ENCODE assay signal across 21 cellular contexts in the genomic region with DNA sequence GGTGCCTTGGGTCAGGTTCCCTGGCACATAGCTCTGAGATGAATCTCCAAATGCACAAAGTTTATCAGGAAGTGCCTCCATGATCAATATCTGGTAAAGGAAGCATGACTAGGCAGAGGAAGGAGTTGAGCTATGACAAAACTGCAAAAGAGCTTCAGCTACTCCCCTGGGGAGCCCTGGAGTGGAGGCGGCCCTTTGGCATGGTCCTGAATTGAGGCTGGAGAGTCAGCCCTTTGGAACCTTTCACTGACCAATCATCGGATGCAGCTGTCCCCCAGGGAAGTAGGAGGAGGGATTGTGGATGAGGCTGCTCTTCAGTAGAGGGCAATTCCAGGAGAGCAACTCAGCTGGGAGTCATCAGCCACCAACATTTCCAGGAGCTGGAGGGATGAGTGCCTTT. TPM values are rescaled to one million over a fixed set of nuclear protein-coding genes. Genes with fewer than 3 reads are reported as not detected.
DNase-seq lines count a peak whose midpoint lies in the region; ATAC-seq and TF ChIP-seq lines count a peak whose summit lies in the region.
"Had no signal": no experiment of that assay in that cellular context is flagged by ENCODE, and none has a peak within 500 bp of the region (broad histone marks: within the 10 kb centered on the region; RNA-seq: fewer than 3 reads in every experiment).

No MANE protein-coding gene starts in this region.

- no peak for TF ChIP-seq CTCF in sigmoid colon (IDR thresholded peaks at IDR 0.05)

- H3K4me1 ChIP-seq in sigmoid colon: no peaks in the 10 kb centered on the region
- H3K4me1 ChIP-seq: esophagus muscularis mucosa, heart left ventricle, left lung had no signal

- intact Hi-C loops in sigmoid colon (cut with DNase I): no loop called here

- peaks cover 0 to 15% (median 0%) of the 10 kb centered on the region in 3 donors for H3K27me3 ChIP-seq in sigmoid colon

- ATAC-seq in GM18519 (IDR thresholded peaks at IDR 0.05; ENCODE audit: low FRiP score, unreplicated experiment) (no peak), HG02798 (IDR thresholded peaks at IDR 0.05; ENCODE audit: poor library complexity, unreplicated experiment) (no peak), HG02981 (IDR thresholded peaks at IDR 0.05; ENCODE audit: unreplicated experiment) (no peak)
- ATAC-seq: activated naive CD4-positive, alpha-beta T cell treated with anti-CD3 and anti-CD28 coated beads, Interleukin-2, amount 50 U/mL, for 72 hours; heart left ventricle; K562; left lung had no signal

- H3K36me3 ChIP-seq in sigmoid colon: no peaks in the 10 kb centered on the region
- H3K36me3 ChIP-seq: esophagus muscularis mucosa, heart left ventricle, left lung had no signal

- H3K4me3 ChIP-seq in skeletal muscle cell (ENCODE audit: low read depth, low read length): no peak overlapping the region
- H3K4me3 ChIP-seq in sigmoid colon: no peak overlapping the region
- H3K4me3 ChIP-seq: esophagus muscularis mucosa, heart left ventricle, K562, left lung had no signal

- no peak for TF ChIP-seq EP300 in sigmoid colon (IDR thresholded peaks at IDR 0.05)

- WGBS in sigmoid colon, 2 donors: 73 to 78% methylated on average over 2 of the region's 2 CpGs

- no peak for TF ChIP-seq POLR2A in sigmoid colon (IDR thresholded peaks at IDR 0.05)

- DNase-seq in EH (ENCODE audit: low read depth): peak; percentile 90
- peak; percentile 73 for DNase-seq in LHCN-M2 (ENCODE audit: low read depth)
- DNase-seq in fibroblast of peridontal ligament (ENCODE audit: extremely low read depth): peak; percentile 69
- peak; percentile 7 for DNase-seq in skeletal muscle cell (ENCODE audit: low read depth)
- DNase-seq in sigmoid colon: no peak
- DNase-seq: activated CD4-positive, CD25-positive, alpha-beta regulatory T cell treated with anti-CD3 and anti-CD28 coated beads, Interleukin-2, amount 50 U/mL, for 72 hours; C1 segment of cervical spinal cord; effector memory CD4-positive, alpha-beta T cell; heart left ventricle; left lung; NCI-H1930; NCI-H510A treated with DMSO at 0.1 percent for 48 hours; RPMI8226; stimulated activated CD4-positive, alpha-beta T cell treated with anti-CD3 and anti-CD28 coated beads, Interleukin-4, amount 100 ng/mL, for 4 hours had no signal

- no peaks in the 10 kb centered on the region for H3K9me3 ChIP-seq in sigmoid colon
- H3K9me3 ChIP-seq: esophagus muscularis mucosa, heart left ventricle, left lung had no signal

- no peak overlapping the region for H3K27ac ChIP-seq in sigmoid colon
- H3K27ac ChIP-seq: esophagus muscularis mucosa, heart left ventricle, HL-60, left lung had no signal

RNA-seq across cellular contexts. Expression of a gene that starts 46.1 kb away (rescaled TPM):
- total RNA-seq in LHCN-M2 (2014; rRNA removed): 33.3 and 39.0 TPM in 2 replicates
- polyA plus RNA-seq in LHCN-M2 (2012): 40.0 TPM
- 10 to 100 TPM; 19.1 to 70.3 (median 28.1) TPM for total RNA-seq in sigmoid colon
- 10 to 100 TPM in 1 of 3 donors, 1 to 10 TPM in 2; 1.8 to 25.0 (median 7.2) TPM for polyA plus RNA-seq in sigmoid colon
